ENCODE assay signal across 35 cellular contexts in the genomic region with DNA sequence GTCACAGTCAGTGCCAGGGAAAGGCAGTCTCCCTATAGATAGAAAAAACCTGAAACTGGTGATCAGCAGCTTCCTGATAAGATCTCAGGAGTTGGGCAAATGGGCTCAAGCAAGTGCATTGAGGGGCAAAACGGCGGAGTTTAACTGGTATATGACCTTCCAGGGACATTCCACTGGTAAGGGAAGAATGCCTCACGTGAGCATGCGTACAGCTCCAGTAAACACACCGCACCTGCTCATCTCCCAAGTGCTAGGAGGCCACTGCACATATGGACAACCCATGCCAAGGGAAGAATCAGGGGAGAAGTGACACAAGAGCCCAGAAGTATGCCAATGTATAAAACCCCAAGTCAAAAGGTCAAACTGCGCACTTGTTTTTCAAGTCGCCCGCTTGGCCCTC. TPM values are rescaled to one million over a fixed set of nuclear protein-coding genes. Genes with fewer than 3 reads are reported as not detected.
"Had no signal": no experiment of that assay in that cellular context is flagged by ENCODE, and none has a peak within 500 bp of the region (broad histone marks: within the 10 kb centered on the region; RNA-seq: fewer than 3 reads in every experiment).

No MANE protein-coding gene starts in this region.

- H3K4me1 ChIP-seq: adrenal gland, body of pancreas, breast epithelium had no signal

- ATAC-seq: activated CD8-positive, alpha-beta T cell treated with anti-CD3 and anti-CD28 coated beads for 36 hours; activated naive CD4-positive, alpha-beta T cell treated with anti-CD3 and anti-CD28 coated beads, Interleukin-2, amount 50 U/mL, for 72 hours; activated T-cell treated with anti-CD3 and anti-CD28 coated beads, Interleukin-2, amount 50 U/mL, for 72 hours; activated T-helper 17 cell treated with anti-CD3 and anti-CD28 coated beads, Interleukin-2, amount 50 U/mL, for 72 hours; body of pancreas had no signal

- DNase-seq: activated B cell treated with CpG ODN at 0.5 μM for 24 hours; activated CD4-positive, alpha-beta memory T cell treated with anti-CD3 and anti-CD28 coated beads for 36 hours; activated CD4-positive, alpha-beta T cell treated with anti-CD3 and anti-CD28 coated beads for 4 hours; activated CD4-positive, alpha-beta T cell treated with anti-CD3 and anti-CD28 coated beads, Interleukin-2, amount 10 ng/mL, durations not matched to agents 7 days and 5 days; activated CD4-positive, CD25-positive, alpha-beta regulatory T cell treated with anti-CD3 and anti-CD28 coated beads, Interleukin-2, amount 50 U/mL, for 72 hours; activated CD8-positive, alpha-beta memory T cell treated with anti-CD3 and anti-CD28 coated beads, Interleukin-2, amount 50 U/mL, for 48 hours; activated CD8-positive, alpha-beta T cell treated with anti-CD3 and anti-CD28 coated beads for 36 hours; activated effector memory CD4-positive, alpha-beta T cell treated with anti-CD3 and anti-CD28 coated beads, Interleukin-2, amount 50 U/mL, for 16 hours; activated gamma-delta T cell treated with Interleukin-2 at 50 U/mL for 16 hours; activated naive CD4-positive, alpha-beta T cell; activated naive CD4-positive, alpha-beta T cell treated with anti-CD3 and anti-CD28 coated beads for 36 hours; activated naive CD4-positive, alpha-beta T cell treated with anti-CD3 and anti-CD28 coated beads, Interleukin-2, amount 50 U/mL, for 16 hours; activated naive CD8-positive, alpha-beta T cell treated with anti-CD3 and anti-CD28 coated beads for 36 hours; activated T-cell treated with anti-CD3 and anti-CD28 coated beads, Interleukin-2, amount 50 U/mL, for 24 hours; activated T-cell treated with anti-CD3 and anti-CD28 coated beads, Interleukin-2, amount 50 U/mL, for 72 hours; adrenal gland; amniotic stem cell; aorta; body of pancreas; brain microvascular endothelial cell; central memory CD4-positive, alpha-beta T cell; T-helper 1 cell; T-helper 2 cell; T-helper 9 cell had no signal

- H3K27ac ChIP-seq: adrenal gland, body of pancreas, brain microvascular endothelial cell, breast epithelium, VCaP had no signal

- H3K36me3 ChIP-seq: adrenal gland, brain microvascular endothelial cell, breast epithelium had no signal

- H3K4me1 Mint-ChIP-seq: activated B cell treated with CpG ODN at 0.5 μM for 24 hours; activated CD4-positive, alpha-beta T cell treated with anti-CD3 and anti-CD28 coated beads, Interleukin-2, amount 10 ng/mL, durations not matched to agents 7 days and 5 days; activated naive CD8-positive, alpha-beta T cell treated with anti-CD3 and anti-CD28 coated beads for 36 hours; activated T-helper 17 cell treated with anti-CD3 and anti-CD28 coated beads, Interleukin-2, amount 50 U/mL, for 72 hours had no signal

- H3K9me3 Mint-ChIP-seq: activated B cell treated with CpG ODN at 0.5 μM for 24 hours; activated CD4-positive, alpha-beta memory T cell treated with anti-CD3 and anti-CD28 coated beads for 36 hours; activated CD8-positive, alpha-beta T cell treated with anti-CD3 and anti-CD28 coated beads for 36 hours; activated T-cell treated with anti-CD3 and anti-CD28 coated beads, Interleukin-2, amount 50 U/mL, for 24 hours; activated T-helper 17 cell treated with anti-CD3 and anti-CD28 coated beads, Interleukin-2, amount 50 U/mL, for 72 hours had no signal

- H3K27me3 Mint-ChIP-seq: activated B cell treated with CpG ODN at 0.5 μM for 24 hours; activated CD4-positive, alpha-beta memory T cell treated with anti-CD3 and anti-CD28 coated beads for 36 hours; activated CD4-positive, alpha-beta T cell treated with anti-CD3 and anti-CD28 coated beads, Interleukin-2, amount 10 ng/mL, durations not matched to agents 7 days and 5 days had no signal

- H3K9me3 ChIP-seq: adrenal gland, body of pancreas, breast epithelium had no signal

- H3K36me3 Mint-ChIP-seq: activated CD4-positive, alpha-beta memory T cell treated with anti-CD3 and anti-CD28 coated beads for 36 hours; activated naive CD8-positive, alpha-beta T cell treated with anti-CD3 and anti-CD28 coated beads for 36 hours had no signal

- H3K4me3 Mint-ChIP-seq: activated B cell treated with CpG ODN at 0.5 μM for 24 hours; activated CD4-positive, alpha-beta memory T cell treated with anti-CD3 and anti-CD28 coated beads for 36 hours; activated CD4-positive, alpha-beta T cell treated with anti-CD3 and anti-CD28 coated beads, Interleukin-2, amount 10 ng/mL, durations not matched to agents 7 days and 5 days; activated CD8-positive, alpha-beta T cell treated with anti-CD3 and anti-CD28 coated beads for 36 hours; activated naive CD4-positive, alpha-beta T cell treated with anti-CD3 and anti-CD28 coated beads for 36 hours; activated naive CD8-positive, alpha-beta T cell treated with anti-CD3 and anti-CD28 coated beads for 36 hours; activated T-cell treated with anti-CD3 and anti-CD28 coated beads, Interleukin-2, amount 50 U/mL, for 24 hours; activated T-cell treated with anti-CD3 and anti-CD28 coated beads, Interleukin-2, amount 50 U/mL, for 72 hours; activated T-helper 1 cell treated with anti-CD3 and anti-CD28 coated beads, Interleukin-12 subunit alpha, Interleukin-12 subunit beta, Interleukin-2, Interleukin-4 antibody, amounts not matched to agents 30 ng/mL and 10 ng/mL and 1 ng/mL, durations not matched to agents 14 hours and 24 hours and 36 hours; activated T-helper 17 cell treated with anti-CD3 and anti-CD28 coated beads, Interleukin-2, amount 50 U/mL, for 72 hours; T-helper 1 cell treated with Interleukin-12 subunit alpha and Interleukin-12 subunit beta and Interleukin-4 antibody, amounts not matched to agents 30 μg/mL and 1 μg/mL, for 36 hours; T-helper 2 cell treated with Interferon-gamma antibody and Interleukin-4, amounts not matched to agents 5 μg/mL and 100 μg/mL, for 36 hours had no signal

- H3K4me3 ChIP-seq: adrenal gland, body of pancreas, breast epithelium had no signal

- H3K27me3 ChIP-seq: adrenal gland, body of pancreas, brain microvascular endothelial cell, breast epithelium had no signal

RNA-seq across cellular contexts. Expression of gene HEPHL1, which starts 11.6 kb away (rescaled TPM):
- total RNA-seq: activated B cell treated with CpG ODN at 0.5 μM for 24 hours; activated CD4-positive, alpha-beta memory T cell treated with anti-CD3 and anti-CD28 coated beads for 36 hours; activated CD4-positive, alpha-beta T cell treated with anti-CD3 and anti-CD28 coated beads, Interleukin-2, amount 10 ng/mL, durations not matched to agents 7 days and 5 days; activated CD8-positive, alpha-beta memory T cell treated with anti-CD3 and anti-CD28 coated beads for 36 hours; activated CD8-positive, alpha-beta T cell treated with anti-CD3 and anti-CD28 coated beads for 36 hours; activated naive CD4-positive, alpha-beta T cell treated with anti-CD3 and anti-CD28 coated beads for 36 hours; activated naive CD4-positive, alpha-beta T cell treated with anti-CD3 and anti-CD28 coated beads, Interleukin-2, amount 50 U/mL, for 72 hours; activated naive CD8-positive, alpha-beta T cell treated with anti-CD3 and anti-CD28 coated beads for 36 hours; activated T-cell treated with anti-CD3 and anti-CD28 coated beads, Interleukin-2, amount 50 U/mL, for 72 hours; activated T-helper 1 cell treated with anti-CD3 and anti-CD28 coated beads, Interleukin-12 subunit alpha, Interleukin-12 subunit beta, Interleukin-2, Interleukin-4 antibody, amounts not matched to agents 30 ng/mL and 10 ng/mL and 1 ng/mL, durations not matched to agents 14 hours and 24 hours and 36 hours; activated T-helper 17 cell treated with anti-CD3 and anti-CD28 coated beads, Interleukin-2, amount 50 U/mL, for 72 hours; adrenal gland; astrocyte; body of pancreas; cardiac septum; cerebellum had no signal
